In genomic region chr16:50369133-50369804, GRCh38 we compare ENCODE assay signal across 1 cellular context.
TF ChIP-seq lines count a peak whose summit lies in the region.

No MANE protein-coding gene starts in this region.

TF ChIP-seq in K562, 482 proteins besides CTCF, POLR2A, EP300 and RAD21 (continued from another document):
- no peak for TF ChIP-seq ZKSCAN3 (CRISPR knock-in tag; IDR thresholded peaks at IDR 0.05)
- TF ChIP-seq MEF2A (IDR thresholded peaks at IDR 0.05; ENCODE audit: control insufficient read depth, low read depth, low read length): no peak
- no peak for TF ChIP-seq RBFOX2 (IDR thresholded peaks at IDR 0.05; ENCODE audit: low read depth, low read length)
- TF ChIP-seq ZFX (CRISPR knock-in tag; IDR thresholded peaks at IDR 0.05): no peak
- TF ChIP-seq BACH1 (tag; IDR thresholded peaks at IDR 0.05): no peak
